Comparison of ENCODE assay signal across 8 cellular contexts in the genomic region with DNA sequence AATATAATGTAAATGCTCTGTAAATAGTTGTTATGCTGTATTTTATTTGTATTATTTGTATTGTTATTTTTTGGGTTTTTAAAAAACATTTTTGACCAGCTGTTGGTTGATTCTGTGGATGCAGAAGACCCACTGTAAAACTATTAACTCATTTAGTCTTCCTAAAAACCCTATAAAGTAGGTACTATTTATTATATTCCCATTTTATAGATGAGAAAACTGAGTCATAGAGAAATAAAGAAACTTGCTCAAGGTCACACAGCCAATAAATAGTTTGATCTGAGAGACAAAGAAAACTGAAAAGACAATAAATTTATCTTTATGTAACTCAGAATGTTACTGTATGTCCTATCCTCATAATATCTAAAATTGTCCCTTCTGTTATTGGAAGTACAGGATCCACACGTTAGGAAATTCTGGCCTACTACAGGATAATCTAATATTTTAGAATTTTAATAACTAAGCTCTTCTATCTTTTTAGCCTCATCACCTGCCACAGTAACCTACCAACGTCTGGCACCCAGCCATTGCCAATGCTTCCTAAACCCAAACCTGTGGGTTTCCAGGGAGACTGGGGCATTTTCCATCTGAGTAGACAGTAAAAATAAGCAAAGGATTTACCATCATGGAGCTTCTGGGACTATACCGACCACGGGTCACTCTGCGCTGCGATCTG. TPM values are rescaled to one million over a fixed set of nuclear protein-coding genes. Genes with fewer than 3 reads are reported as not detected.
A peak's percentile ranks its signal among the peaks of the same experiment; 100 is the strongest.
DNase-seq lines count a peak whose midpoint lies in the region; ATAC-seq lines count a peak whose summit lies in the region.

No MANE protein-coding gene starts in this region.

- H3K27me3 ChIP-seq in iPS-15b (ENCODE audit: control insufficient read depth, insufficient read depth, low read length), result peaks cover 22% of the 10 kb centered on the region

- no peaks in the 10 kb centered on the region for H3K36me3 Mint-ChIP-seq in activated T-cell treated with anti-CD3 and anti-CD28 coated beads, Interleukin-2, amount 50 U/mL, for 4 hours (ENCODE audit: insufficient read depth)
- H3K36me3 Mint-ChIP-seq in T-helper 17 cell (ENCODE audit: low read depth), result peaks cover 2% of the 10 kb centered on the region
- H3K36me3 Mint-ChIP-seq in stimulated activated naive B cell treated with anti-CD40 and anti-IgM and Interleukin-4, amounts not matched to agents 10 μg/mL and 1 μg/mL and 100 μg/mL, for 72 hours, result no peaks in the 10 kb centered on the region

- ATAC-seq in activated T-cell treated with anti-CD3 and anti-CD28 coated beads, Interleukin-2, amount 50 U/mL, for 4 hours, result no peak
- ATAC-seq in T-helper 17 cell (no peak), HG02938 (IDR thresholded peaks at IDR 0.05; ENCODE audit: unreplicated experiment) (no peak), HG03175 (IDR thresholded peaks at IDR 0.05; ENCODE audit: unreplicated experiment) (no peak)
- no peak for ATAC-seq in stimulated activated naive B cell treated with anti-CD40 and anti-IgM and Interleukin-4, amounts not matched to agents 10 μg/mL and 1 μg/mL and 100 μg/mL, for 72 hours (replicated peaks)

- DNase-seq in activated T-cell treated with anti-CD3 and anti-CD28 coated beads, Interleukin-2, amount 50 U/mL, for 4 hours, result no peak
- DNase-seq in activated T-cell treated with anti-CD3 and anti-CD28 coated beads for 4 hours (no peak), T-helper 17 cell (no peak)
- no peak for DNase-seq in stimulated activated naive B cell treated with anti-CD40 and anti-IgM and Interleukin-4, amounts not matched to agents 10 μg/mL and 1 μg/mL and 100 μg/mL, for 72 hours
- DNase-seq in stimulated activated CD4-positive, alpha-beta T cell treated with anti-CD3 and anti-CD28 coated beads, Interleukin-2, amount 100 ng/mL, for 48 hours, result no peak

- H3K36me3 ChIP-seq in iPS-15b (ENCODE audit: control insufficient read depth, insufficient read depth, low read length), result no peaks in the 10 kb centered on the region

- H3K9ac ChIP-seq in iPS-15b (ENCODE audit: low read depth, low read length), result no peak overlapping the region

- no peak overlapping the region for H3K27ac Mint-ChIP-seq in T-helper 17 cell
- H3K27ac Mint-ChIP-seq in stimulated activated naive B cell treated with anti-CD40 and anti-IgM and Interleukin-4, amounts not matched to agents 10 μg/mL and 1 μg/mL and 100 μg/mL, for 72 hours, result peak overlapping the region; percentile 82

- H3K4me3 Mint-ChIP-seq in activated T-cell treated with anti-CD3 and anti-CD28 coated beads, Interleukin-2, amount 50 U/mL, for 4 hours, result peak overlapping the region; percentile 80
- H3K4me3 Mint-ChIP-seq in T-helper 17 cell, result peak overlapping the region; percentile 90
- peak overlapping the region; percentile 79 to 80 for H3K4me3 Mint-ChIP-seq in stimulated activated naive B cell treated with anti-CD40 and anti-IgM and Interleukin-4, amounts not matched to agents 10 μg/mL and 1 μg/mL and 100 μg/mL, for 72 hours

- H3K9me3 Mint-ChIP-seq in activated T-cell treated with anti-CD3 and anti-CD28 coated beads, Interleukin-2, amount 50 U/mL, for 4 hours, result no peaks in the 10 kb centered on the region
- no peaks in the 10 kb centered on the region for H3K9me3 Mint-ChIP-seq in stimulated activated naive B cell treated with anti-CD40 and anti-IgM and Interleukin-4, amounts not matched to agents 10 μg/mL and 1 μg/mL and 100 μg/mL, for 72 hours

- peaks cover 7% of the 10 kb centered on the region for H3K4me1 Mint-ChIP-seq in activated T-cell treated with anti-CD3 and anti-CD28 coated beads, Interleukin-2, amount 50 U/mL, for 4 hours (ENCODE audit: low read depth)
- peaks cover 8% of the 10 kb centered on the region for H3K4me1 Mint-ChIP-seq in T-helper 17 cell
- H3K4me1 Mint-ChIP-seq in stimulated activated naive B cell treated with anti-CD40 and anti-IgM and Interleukin-4, amounts not matched to agents 10 μg/mL and 1 μg/mL and 100 μg/mL, for 72 hours, result peaks cover 8 to 22% of the 10 kb centered on the region in 2 donors

- peak overlapping the region; percentile 35 for H3K4me3 ChIP-seq in iPS-15b (ENCODE audit: low read depth, low read length)

- H3K9me3 ChIP-seq in T-helper 17 cell (ENCODE audit: control insufficient read depth, low read length, poor library complexity, severe bottlenecking) (no peaks in the 10 kb centered on the region), iPS-15b (ENCODE audit: control insufficient read depth, insufficient read depth, low read length) (no peaks in the 10 kb centered on the region)

- H3K4me1 ChIP-seq in iPS-15b (ENCODE audit: control insufficient read depth, insufficient read depth, low read length), result peaks cover 2% of the 10 kb centered on the region

- no peaks in the 10 kb centered on the region for H3K27me3 Mint-ChIP-seq in activated T-cell treated with anti-CD3 and anti-CD28 coated beads, Interleukin-2, amount 50 U/mL, for 4 hours (ENCODE audit: low read depth)
- peaks cover 8% of the 10 kb centered on the region for H3K27me3 Mint-ChIP-seq in T-helper 17 cell
- peaks cover 18 to 26% of the 10 kb centered on the region in 2 donors for H3K27me3 Mint-ChIP-seq in stimulated activated naive B cell treated with anti-CD40 and anti-IgM and Interleukin-4, amounts not matched to agents 10 μg/mL and 1 μg/mL and 100 μg/mL, for 72 hours

RNA-seq across cellular contexts. Expression of a gene that starts 1.1 kb away (rescaled TPM):
- total RNA-seq in activated T-cell treated with anti-CD3 and anti-CD28 coated beads, Interleukin-2, amount 50 U/mL, for 4 hours, result 1 to 10 TPM; 1.0 to 1.1 (median 1.0) TPM
- 1 to 10 TPM; 1.4 to 1.9 TPM for total RNA-seq in T-helper 17 cell

RNA-seq across cellular contexts. Expression of a gene that starts 30.9 kb away (rescaled TPM):
- total RNA-seq in activated T-cell treated with anti-CD3 and anti-CD28 coated beads, Interleukin-2, amount 50 U/mL, for 4 hours, result 10 to 100 TPM; 15.1 to 17.3 (median 15.3) TPM
- 10 to 100 TPM; 64.1 to 70.1 TPM for total RNA-seq in T-helper 17 cell
